ENCODE assay signal across 12 cellular contexts in genomic region chr7:3439333-3440030, GRCh38.
DNase-seq lines count a peak whose midpoint lies in the region; ATAC-seq, FAIRE-seq and TF ChIP-seq lines count a peak whose summit lies in the region.
"Had no signal": no experiment of that assay in that cellular context is flagged by ENCODE, and none has a peak within 500 bp of the region (broad histone marks: within the 10 kb centered on the region; RNA-seq: fewer than 3 reads in every experiment).

No MANE protein-coding gene starts in this region.

- no peak for ATAC-seq in GM19397 (IDR thresholded peaks at IDR 0.05; ENCODE audit: unreplicated experiment)
- ATAC-seq in GM21737 (IDR thresholded peaks at IDR 0.05; ENCODE audit: unreplicated experiment) = no peak

- no peak overlapping the region for H3K9ac ChIP-seq in SK-N-MC (ENCODE audit: insufficient read length)

- no peaks in the 10 kb centered on the region for H3K9me3 ChIP-seq in SK-N-MC (ENCODE audit: low read depth, low read length)

- DNase-seq in H54 (ENCODE audit: insufficient read length, low spot score) (peak; percentile 58), SK-N-MC (ENCODE audit: low read depth, low spot score) (no peak), fibroblast of mammary gland (ENCODE audit: low read depth) (peak; percentile 97), retinal pigment epithelial cell (ENCODE audit: low read depth) (peak; percentile 96), ecto neural progenitor cell (ENCODE audit: low spot score) (no peak)
- DNase-seq: central memory CD4-positive, alpha-beta T cell; heart right ventricle; NCI-H1048; stimulated activated CD4-positive, alpha-beta T cell treated with anti-CD3 and anti-CD28 coated beads, Interleukin-12 subunit alpha, Interleukin-12 subunit beta, amount 100 ng/mL, for 4 hours had no signal

- no peak for TF ChIP-seq POLR2A in H54 (IDR thresholded peaks at IDR 0.05; ENCODE audit: low read depth, low read length)

- TF ChIP-seq CTCF in fibroblast of mammary gland (conservative IDR thresholded peaks at IDR 0.05; ENCODE audit: control insufficient read depth, insufficient read depth, low read depth, low read length) = no peak
- no peak for TF ChIP-seq CTCF in retinal pigment epithelial cell (conservative IDR thresholded peaks at IDR 0.05; ENCODE audit: low read depth, low read length)

- H3K4me3 ChIP-seq in SK-N-MC (no peak overlapping the region), fibroblast of mammary gland (ENCODE audit: control insufficient read depth, low read depth, low read length) (no peak overlapping the region), retinal pigment epithelial cell (ENCODE audit: low read length) (no peak overlapping the region)
- H3K4me3 ChIP-seq: heart right ventricle had no signal

- peaks cover 42% of the 10 kb centered on the region for H3K36me3 ChIP-seq in SK-N-MC (ENCODE audit: insufficient read depth, low read length)
- H3K36me3 ChIP-seq: heart right ventricle had no signal

- H3K27ac ChIP-seq in SK-N-MC = 0 out of 2 replicates have a peak overlapping the region, but pooled peaks have one; percentile 17
- H3K27ac ChIP-seq: heart right ventricle had no signal

- FAIRE-seq in H54 (lab: Jason Lieb, UNC) = peak; percentile 96
- FAIRE-seq: TTC549 had no signal

Comparison
In these comparisons a context has a peak if more than half of its experiments do, and no peak if none do; other contexts are left out.
1. DNase-seq: peak in H54 (single experiment), fibroblast of mammary gland (single experiment) and retinal pigment epithelial cell (single experiment); none in SK-N-MC (single experiment) and ecto neural progenitor cell (single experiment).